Comparison of ENCODE assay signal across 9 cellular contexts in genomic region chr15:37102315-37103021, GRCh38. TPM values are rescaled to one million over a fixed set of nuclear protein-coding genes. Genes with fewer than 3 reads are reported as not detected.
DNase-seq lines count a peak whose midpoint lies in the region; ATAC-seq, FAIRE-seq and TF ChIP-seq lines count a peak whose summit lies in the region.
"Had no signal": no experiment of that assay in that cellular context is flagged by ENCODE, and none has a peak within 500 bp of the region (broad histone marks: within the 10 kb centered on the region; RNA-seq: fewer than 3 reads in every experiment).

No MANE protein-coding gene starts in this region.

- peaks cover 13% of the 10 kb centered on the region for H3K79me2 ChIP-seq in keratinocyte (ENCODE audit: control insufficient read depth, insufficient read depth, low read length)

- no peaks in the 10 kb centered on the region for H4K20me1 ChIP-seq in keratinocyte (ENCODE audit: control insufficient read depth, extremely low read depth, insufficient read depth, low read length)

- H3K4me1 ChIP-seq in cardiac muscle cell (ENCODE audit: low read depth) (no peaks in the 10 kb centered on the region), keratinocyte (ENCODE audit: control insufficient read depth, extremely low read depth, insufficient read depth, low read length) (no peaks in the 10 kb centered on the region), tibial artery (peaks cover 0 to 15% (median 0%) of the 10 kb centered on the region in 4 donors)

- peak; percentile 10 for TF ChIP-seq CTCF in cardiac muscle cell (IDR thresholded peaks at IDR 0.05; ENCODE audit: low read depth, low read length)
- TF ChIP-seq CTCF in WTC11 (IDR thresholded peaks at IDR 0.05), result no peak
- TF ChIP-seq CTCF in keratinocyte (optimal IDR thresholded peaks at IDR 0.05 in 1 of 3, IDR thresholded peaks at IDR 0.05 in 1 of 3, conservative IDR thresholded peaks at IDR 0.05 in 1 of 3; ENCODE audit: extremely low read depth in 1 of 3, insufficient read depth in 2 of 3, low read length in 3 of 3), result no peak
- TF ChIP-seq CTCF in tibial artery (IDR thresholded peaks at IDR 0.05), result no peak

- peaks cover 5% of the 10 kb centered on the region for H3K36me3 ChIP-seq in cardiac muscle cell
- H3K36me3 ChIP-seq in keratinocyte (ENCODE audit: control insufficient read depth in 2 of 2, extremely low read depth in 1 of 2, insufficient read depth in 2 of 2, low read length in 2 of 2), result no peaks in the 10 kb centered on the region
- H3K36me3 ChIP-seq in tibial artery, result no peaks in the 10 kb centered on the region

- H3K9ac ChIP-seq in keratinocyte (ENCODE audit: control insufficient read depth, extremely low read depth, insufficient read depth, low read length), result peak overlapping the region; percentile 51

- H3K9me3 ChIP-seq in cardiac muscle cell (ENCODE audit: low read depth) (no peaks in the 10 kb centered on the region), keratinocyte (ENCODE audit: control insufficient read depth, low read depth, low read length) (no peaks in the 10 kb centered on the region), tibial artery (no peaks in the 10 kb centered on the region)

- intact Hi-C loops in Right ventricle myocardium inferior (cut with DNase I), result loop anchor here (5.0 to 10.0 kb wide), 4 partner anchors 308 to 1350 kb away; no protein-coding TSS in a partner anchor
- intact Hi-C loops in tibial artery (cut with DNase I; ENCODE audit: low total_unique reads), result loop anchor here (5.0 to 10.0 kb wide), 2 partner anchors 218 to 1570 kb away; no protein-coding TSS in a partner anchor

- no peaks in the 10 kb centered on the region for H3K36me3 Mint-ChIP-seq in WTC11

- POLR2A ChIA-PET in WTC11 (lab: Charles Lee), result no interaction called here

- H2AFZ ChIP-seq in keratinocyte (ENCODE audit: control insufficient read depth, low read length), result peak overlapping the region; percentile 59

- peak overlapping the region; percentile 86 for H3K4me3 Mint-ChIP-seq in WTC11

- peak in 1 of 2 donors; percentile 65 for DNase-seq in cardiac muscle cell (ENCODE audit: low read depth in 1 of 2, low spot score in 1 of 2)
- no peak for DNase-seq in Right ventricle myocardium inferior (ENCODE audit: missing footprints)
- DNase-seq in WTC11 (ENCODE audit: low spot score), result peak; percentile 52
- DNase-seq in keratinocyte (ENCODE audit: low read depth, low spot score), result no peak
- DNase-seq in tibial artery, result no peak
- no peak for DNase-seq in amniotic stem cell (lab: John Stamatoyannopoulos, UW)

- dilution Hi-C loops in keratinocyte (cut with MboI; ENCODE audit: extremely low pct_ligation_motif_present, low sequenced_read_pairs), result no loop called here

- H3K27ac ChIP-seq in cardiac muscle cell (peak overlapping the region; percentile 97), keratinocyte (ENCODE audit: control insufficient read depth, insufficient read depth, low read length) (no peak overlapping the region), tibial artery (peak overlapping the region; percentile 91 to 95)

- H3K9me3 Mint-ChIP-seq in WTC11, result no peaks in the 10 kb centered on the region

- H3K4me3 ChIP-seq in cardiac muscle cell, result peak overlapping the region; percentile 98
- H3K4me3 ChIP-seq in keratinocyte (ENCODE audit: control insufficient read depth in 2 of 3, extremely low read depth in 1 of 3, insufficient read depth in 2 of 3, low read depth in 1 of 3, low read length in 3 of 3), result peak overlapping the region; percentile 16 to 79 (median 69)
- peak overlapping the region; percentile 85 to 90 for H3K4me3 ChIP-seq in tibial artery

- H3K27ac Mint-ChIP-seq in WTC11, result no peak overlapping the region

- no peak for FAIRE-seq in keratinocyte (lab: Jason Lieb, UNC)
- FAIRE-seq: GM18507 had no signal

- ATAC-seq in Right ventricle myocardium inferior (no peak), WTC11 (peak; percentile 8), HG02759 (IDR thresholded peaks at IDR 0.05; ENCODE audit: unreplicated experiment) (no peak), GM18861 (IDR thresholded peaks at IDR 0.05; ENCODE audit: unreplicated experiment) (no peak)

- no peaks in the 10 kb centered on the region for H3K9me1 ChIP-seq in keratinocyte (ENCODE audit: control insufficient read depth, extremely low read depth, insufficient read depth, low read length)

- H3K4me2 ChIP-seq in keratinocyte (ENCODE audit: control insufficient read depth, extremely low read depth, insufficient read depth, low read depth, low read length), result peak overlapping the region; percentile 94

- H3K27me3 ChIP-seq in cardiac muscle cell, result no peaks in the 10 kb centered on the region
- no peaks in the 10 kb centered on the region for H3K27me3 ChIP-seq in keratinocyte (ENCODE audit: control insufficient read depth, extremely low read depth, insufficient read depth, low read length)
- no peaks in the 10 kb centered on the region for H3K27me3 ChIP-seq in tibial artery

- CTCF ChIA-PET in WTC11 (lab: Charles Lee), result interaction anchor here (1.3 to 3.1 kb wide), 4 partner anchors 11 to 291 kb away, joined by 3 to 14 read pairs (median 4); no protein-coding TSS in a partner anchor

- H3K4me1 Mint-ChIP-seq in WTC11, result peaks cover 60% of the 10 kb centered on the region

- H3K27me3 Mint-ChIP-seq in WTC11 (ENCODE audit: low read depth), result peaks cover 84% of the 10 kb centered on the region

TF ChIP-seq in WTC11, 78 proteins besides CTCF, POLR2A, EP300 and RAD21 (continues in another document):
- TF ChIP-seq ATF1 (CRISPR knock-in tag; IDR thresholded peaks at IDR 0.05), result no peak
- TF ChIP-seq FOXJ3 (CRISPR knock-in tag; IDR thresholded peaks at IDR 0.05; ENCODE audit: borderline replicate concordance), result no peak
- TF ChIP-seq, protein P1, sequence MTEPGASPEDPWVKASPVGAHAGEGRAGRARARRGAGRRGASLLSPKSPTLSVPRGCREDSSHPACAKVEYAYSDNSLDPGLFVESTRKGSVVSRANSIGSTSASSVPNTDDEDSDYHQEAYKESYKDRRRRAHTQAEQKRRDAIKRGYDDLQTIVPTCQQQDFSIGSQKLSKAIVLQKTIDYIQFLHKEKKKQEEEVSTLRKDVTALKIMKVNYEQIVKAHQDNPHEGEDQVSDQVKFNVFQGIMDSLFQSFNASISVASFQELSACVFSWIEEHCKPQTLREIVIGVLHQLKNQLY (CRISPR knock-in tag; IDR thresholded peaks at IDR 0.05), result no peak
- TF ChIP-seq, protein P2, sequence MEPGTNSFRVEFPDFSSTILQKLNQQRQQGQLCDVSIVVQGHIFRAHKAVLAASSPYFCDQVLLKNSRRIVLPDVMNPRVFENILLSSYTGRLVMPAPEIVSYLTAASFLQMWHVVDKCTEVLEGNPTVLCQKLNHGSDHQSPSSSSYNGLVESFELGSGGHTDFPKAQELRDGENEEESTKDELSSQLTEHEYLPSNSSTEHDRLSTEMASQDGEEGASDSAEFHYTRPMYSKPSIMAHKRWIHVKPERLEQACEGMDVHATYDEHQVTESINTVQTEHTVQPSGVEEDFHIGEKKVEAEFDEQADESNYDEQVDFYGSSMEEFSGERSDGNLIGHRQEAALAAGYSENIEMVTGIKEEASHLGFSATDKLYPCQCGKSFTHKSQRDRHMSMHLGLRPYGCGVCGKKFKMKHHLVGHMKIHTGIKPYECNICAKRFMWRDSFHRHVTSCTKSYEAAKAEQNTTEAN (CRISPR knock-in tag; IDR thresholded peaks at IDR 0.05), result no peak
- TF ChIP-seq ZBTB21 (CRISPR knock-in tag; IDR thresholded peaks at IDR 0.05; ENCODE audit: borderline replicate concordance), result no peak
- TF ChIP-seq CDX4 (CRISPR knock-in tag; IDR thresholded peaks at IDR 0.05; ENCODE audit: borderline replicate concordance), result no peak
- TF ChIP-seq TEAD1 (CRISPR knock-in tag; IDR thresholded peaks at IDR 0.05), result no peak
- no peak for TF ChIP-seq ZNF396 (CRISPR knock-in tag; IDR thresholded peaks at IDR 0.05; ENCODE audit: borderline replicate concordance)
- TF ChIP-seq, protein P3, sequence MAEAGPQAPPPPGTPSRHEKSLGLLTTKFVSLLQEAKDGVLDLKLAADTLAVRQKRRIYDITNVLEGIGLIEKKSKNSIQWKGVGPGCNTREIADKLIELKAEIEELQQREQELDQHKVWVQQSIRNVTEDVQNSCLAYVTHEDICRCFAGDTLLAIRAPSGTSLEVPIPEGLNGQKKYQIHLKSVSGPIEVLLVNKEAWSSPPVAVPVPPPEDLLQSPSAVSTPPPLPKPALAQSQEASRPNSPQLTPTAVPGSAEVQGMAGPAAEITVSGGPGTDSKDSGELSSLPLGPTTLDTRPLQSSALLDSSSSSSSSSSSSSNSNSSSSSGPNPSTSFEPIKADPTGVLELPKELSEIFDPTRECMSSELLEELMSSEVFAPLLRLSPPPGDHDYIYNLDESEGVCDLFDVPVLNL (CRISPR knock-in tag; IDR thresholded peaks at IDR 0.05; ENCODE audit: borderline replicate concordance, low read depth), result no peak
- TF ChIP-seq, protein P4, sequence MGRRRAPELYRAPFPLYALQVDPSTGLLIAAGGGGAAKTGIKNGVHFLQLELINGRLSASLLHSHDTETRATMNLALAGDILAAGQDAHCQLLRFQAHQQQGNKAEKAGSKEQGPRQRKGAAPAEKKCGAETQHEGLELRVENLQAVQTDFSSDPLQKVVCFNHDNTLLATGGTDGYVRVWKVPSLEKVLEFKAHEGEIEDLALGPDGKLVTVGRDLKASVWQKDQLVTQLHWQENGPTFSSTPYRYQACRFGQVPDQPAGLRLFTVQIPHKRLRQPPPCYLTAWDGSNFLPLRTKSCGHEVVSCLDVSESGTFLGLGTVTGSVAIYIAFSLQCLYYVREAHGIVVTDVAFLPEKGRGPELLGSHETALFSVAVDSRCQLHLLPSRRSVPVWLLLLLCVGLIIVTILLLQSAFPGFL (CRISPR knock-in tag; IDR thresholded peaks at IDR 0.05; ENCODE audit: borderline replicate concordance), result no peak

RNA-seq across cellular contexts. Expression of gene MEIS2, which starts 2.1 kb away (rescaled TPM):
- total RNA-seq in cardiac muscle cell, result 326 and 432 TPM in 2 replicates
- polyA plus RNA-seq in cardiac muscle cell, result 224 and 249 TPM in 2 replicates
- 45.4 TPM for total RNA-seq in Right ventricle myocardium inferior
- 0.30 to 1.2 TPM (median 0.57 TPM) in 3 replicates for total RNA-seq in WTC11 (2021)
- 8.3 to 11.4 TPM (median 11.3 TPM) in 3 replicates for polyA plus RNA-seq in keratinocyte
- polyA plus RNA-seq in keratinocyte (2011; ENCODE audit: low read depth), result 6.3 TPM
- 8.9 and 10.4 TPM in 2 replicates for polyA plus RNA-seq in keratinocyte (2011; cell fraction: cytosol; rRNA removed)
- polyA plus RNA-seq in keratinocyte (2011; cell fraction: nucleus; rRNA removed), result 21.1 and 29.0 TPM in 2 replicates
- 4.4 and 10.9 TPM in 2 replicates for polyA plus RNA-seq in keratinocyte (2012; ENCODE audit: low replicate concordance)
- polyA minus RNA-seq in keratinocyte, result 11.2 to 31.2 TPM (median 25.9 TPM) in 3 replicates
- polyA minus RNA-seq in keratinocyte (2011; cell fraction: cytosol; rRNA and poly(A)+ RNA removed), result 3.3 TPM
- polyA minus RNA-seq in keratinocyte (2011; cell fraction: nucleus; rRNA and poly(A)+ RNA removed), result 16.4 and 29.4 TPM in 2 replicates

Comparison
In these comparisons a context has a peak if more than half of its experiments do, and no peak if none do; other contexts are left out.
1. RNA of gene MEIS2, which starts 2.1 kb away (total RNA-seq): 326 to 432 TPM in cardiac muscle cell and 45.4 TPM in Right ventricle myocardium inferior (single experiment); 0.30 to 1.2 TPM in WTC11; every median in the first group is over 10 times any median in the second.
2. Peak in every context shown above with its lines, with median percentiles within 50 percentile points of each other: H3K4me3 ChIP-seq.